8 cellular contexts compared by ENCODE assay signal in genomic region chr22:20115691-20116375, GRCh38. TPM values are rescaled to one million over a fixed set of nuclear protein-coding genes. Genes with fewer than 3 reads are reported as not detected.
DNase-seq lines count a peak whose midpoint lies in the region; ATAC-seq and TF ChIP-seq lines count a peak whose summit lies in the region.

TSS of gene RANBP1 (plus strand) at chr22:20116104. CDS start at chr22:20116185, 81 bp downstream.

- DNase-seq in Jurkat, Clone E6-1 (ENCODE audit: low read depth, low spot score) = no peak
- DNase-seq in ascending aorta (ENCODE audit: low spot score in 2 of 2) = no peak
- DNase-seq in stimulated activated naive B cell treated with anti-CD40 and anti-IgM and Interleukin-4, amounts not matched to agents 10 μg/mL and 1 μg/mL and 100 μg/mL, for 72 hours = no peak
- DNase-seq in NCI-H1092 treated with DMSO at 0.1 percent for 48 hours (lab: John Stamatoyannopoulos, UW) = no peak
- no peak for DNase-seq in SIG-M5 treated with dmso at 0.1 percent for 504 hours (lab: John Stamatoyannopoulos, UW; ENCODE audit: unreplicated experiment)

- H3K36me3 Mint-ChIP-seq in stimulated activated naive B cell treated with anti-CD40 and anti-IgM and Interleukin-4, amounts not matched to agents 10 μg/mL and 1 μg/mL and 100 μg/mL, for 72 hours = peaks cover 43 to 51% of the 10 kb centered on the region in 2 donors

- peaks cover 41 to 78% of the 10 kb centered on the region in 2 donors for H3K4me1 Mint-ChIP-seq in stimulated activated naive B cell treated with anti-CD40 and anti-IgM and Interleukin-4, amounts not matched to agents 10 μg/mL and 1 μg/mL and 100 μg/mL, for 72 hours

- H3K4me3 Mint-ChIP-seq in stimulated activated naive B cell treated with anti-CD40 and anti-IgM and Interleukin-4, amounts not matched to agents 10 μg/mL and 1 μg/mL and 100 μg/mL, for 72 hours = peak within 1 kb of the TSS; percentile 86 to 91

- no peak for TF ChIP-seq CTCF in ascending aorta (IDR thresholded peaks at IDR 0.05)

- H3K27me3 ChIP-seq in ascending aorta (no peaks in the 10 kb centered on the region), iPS-20b (ENCODE audit: insufficient read depth, low read length) (no peaks in the 10 kb centered on the region)

- peak within 1 kb of the TSS; percentile 89 for H3K4me3 ChIP-seq in Jurkat, Clone E6-1 (ENCODE audit: low read length)
- H3K4me3 ChIP-seq in ascending aorta = peak within 1 kb of the TSS; percentile 68 to 85
- H3K4me3 ChIP-seq in iPS-20b (ENCODE audit: low read length) = peak within 1 kb of the TSS; percentile 94

- intact Hi-C loops in ascending aorta (cut with DNase I) = loop anchor here (2.0 to 10.0 kb wide), 3 partner anchors 95 to 401 kb away; partner anchors contain the start of genes SEPTIN5 and TANGO2

- H3K27me3 Mint-ChIP-seq in stimulated activated naive B cell treated with anti-CD40 and anti-IgM and Interleukin-4, amounts not matched to agents 10 μg/mL and 1 μg/mL and 100 μg/mL, for 72 hours = no peaks in the 10 kb centered on the region

- no peak for ATAC-seq in stimulated activated naive B cell treated with anti-CD40 and anti-IgM and Interleukin-4, amounts not matched to agents 10 μg/mL and 1 μg/mL and 100 μg/mL, for 72 hours (replicated peaks)
- no peak for ATAC-seq in GM19467 (IDR thresholded peaks at IDR 0.05; ENCODE audit: unreplicated experiment)
- no peak for ATAC-seq in HG03521 (IDR thresholded peaks at IDR 0.05; ENCODE audit: unreplicated experiment)

- H3K4me1 ChIP-seq in ascending aorta (peaks cover 6 to 18% of the 10 kb centered on the region in 2 donors), iPS-20b (ENCODE audit: insufficient read depth, low read length) (peaks cover 8% of the 10 kb centered on the region; the same call in 1 of the 2 replicates)

- H3K9ac ChIP-seq in iPS-20b (ENCODE audit: low read depth, low read length) = peak within 1 kb of the TSS; percentile 97

- H3K27ac Mint-ChIP-seq in stimulated activated naive B cell treated with anti-CD40 and anti-IgM and Interleukin-4, amounts not matched to agents 10 μg/mL and 1 μg/mL and 100 μg/mL, for 72 hours = peak within 1 kb of the TSS; percentile 97

- H3K9me3 ChIP-seq in ascending aorta (no peaks in the 10 kb centered on the region), iPS-20b (ENCODE audit: insufficient read depth, low read depth, low read length) (no peaks in the 10 kb centered on the region)

- H3K9me3 Mint-ChIP-seq in stimulated activated naive B cell treated with anti-CD40 and anti-IgM and Interleukin-4, amounts not matched to agents 10 μg/mL and 1 μg/mL and 100 μg/mL, for 72 hours = no peaks in the 10 kb centered on the region

- H3K27ac ChIP-seq in ascending aorta (peak within 1 kb of the TSS; percentile 83 to 85), iPS-20b (ENCODE audit: low read length) (peak within 1 kb of the TSS; percentile 71)

- peaks cover 29 to 60% of the 10 kb centered on the region in 2 donors for H3K36me3 ChIP-seq in ascending aorta
- H3K36me3 ChIP-seq in iPS-20b (ENCODE audit: insufficient read depth, low read depth, low read length) = peaks cover 74% of the 10 kb centered on the region

RNA-seq across cellular contexts. Expression of gene RANBP1, which starts in this region (rescaled TPM):
- polyA plus RNA-seq in Jurkat, Clone E6-1 (2012; ENCODE audit: insufficient read depth, insufficient read length) = 479 TPM
- 302 TPM for total RNA-seq in ascending aorta
